ENCODE assay signal across 11 cellular contexts in the genomic region with DNA sequence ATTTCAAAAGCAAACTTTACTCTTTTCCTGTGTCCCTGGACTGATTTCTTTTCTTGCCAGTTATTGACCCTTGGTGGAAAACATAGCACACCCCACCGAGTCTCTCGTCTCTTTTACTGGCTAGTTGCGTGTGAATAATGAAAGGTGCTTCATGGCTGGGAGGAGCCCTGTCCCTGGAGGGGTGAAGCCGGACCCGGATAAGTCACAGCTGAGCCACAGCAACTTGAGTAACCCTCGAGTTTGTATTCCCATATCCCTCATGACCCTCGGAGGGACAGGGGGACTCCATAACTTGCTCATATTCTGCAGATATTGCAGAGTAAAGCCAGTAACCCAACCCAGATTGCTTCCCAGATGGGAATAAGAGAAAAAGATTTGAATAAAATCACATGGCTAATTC.
"Had no signal": no experiment of that assay in that cellular context is flagged by ENCODE, and none has a peak within 500 bp of the region (broad histone marks: within the 10 kb centered on the region; RNA-seq: fewer than 3 reads in every experiment).

No MANE protein-coding gene starts in this region.

- H3K4me1 Mint-ChIP-seq: activated CD4-positive, alpha-beta T cell treated with anti-CD3 and anti-CD28 coated beads for 36 hours; central memory CD8-positive, alpha-beta T cell had no signal

- H3K4me2 ChIP-seq: smooth muscle cell had no signal

- H3K27ac Mint-ChIP-seq: activated CD4-positive, alpha-beta T cell treated with anti-CD3 and anti-CD28 coated beads for 36 hours; activated CD8-positive, alpha-beta T cell treated with anti-CD3 and anti-CD28 coated beads for 36 hours; activated naive CD4-positive, alpha-beta T cell treated with anti-CD3 and anti-CD28 coated beads for 36 hours; activated T-helper 1 cell treated with anti-CD3 and anti-CD28 coated beads, Interleukin-12 subunit alpha, Interleukin-12 subunit beta, Interleukin-2, Interleukin-4 antibody, amounts not matched to agents 30 ng/mL and 10 ng/mL and 1 ng/mL, durations not matched to agents 14 hours and 24 hours and 36 hours; dendritic cell treated with granulocyte-macrophage colony-stimulating factor and Interleukin-4, amounts not matched to agents 40 ng/mL and 50 ng/mL, for 4 days; T-helper 2 cell treated with Interferon-gamma antibody and Interleukin-4, amounts not matched to agents 5 μg/mL and 100 μg/mL, for 36 hours had no signal

- H3K9me3 ChIP-seq: thyroid gland, uterus had no signal

- H3K27me3 ChIP-seq: thyroid gland, uterus had no signal

- H3K4me1 ChIP-seq: thyroid gland, uterus had no signal

- H3K27ac ChIP-seq: thyroid gland, uterus had no signal

- H3K4me3 Mint-ChIP-seq: activated CD4-positive, alpha-beta T cell treated with anti-CD3 and anti-CD28 coated beads for 36 hours; activated CD8-positive, alpha-beta T cell treated with anti-CD3 and anti-CD28 coated beads for 36 hours; activated naive CD4-positive, alpha-beta T cell treated with anti-CD3 and anti-CD28 coated beads for 36 hours; activated T-helper 1 cell treated with anti-CD3 and anti-CD28 coated beads, Interleukin-12 subunit alpha, Interleukin-12 subunit beta, Interleukin-2, Interleukin-4 antibody, amounts not matched to agents 30 ng/mL and 10 ng/mL and 1 ng/mL, durations not matched to agents 14 hours and 24 hours and 36 hours; central memory CD8-positive, alpha-beta T cell; dendritic cell treated with granulocyte-macrophage colony-stimulating factor and Interleukin-4, amounts not matched to agents 40 ng/mL and 50 ng/mL, for 4 days; T-helper 2 cell treated with Interferon-gamma antibody and Interleukin-4, amounts not matched to agents 5 μg/mL and 100 μg/mL, for 36 hours had no signal

- ATAC-seq: esophagus mucosa had no signal

- H3K9me3 Mint-ChIP-seq: activated CD8-positive, alpha-beta T cell treated with anti-CD3 and anti-CD28 coated beads for 36 hours; activated naive CD4-positive, alpha-beta T cell treated with anti-CD3 and anti-CD28 coated beads for 36 hours; activated T-helper 1 cell treated with anti-CD3 and anti-CD28 coated beads, Interleukin-12 subunit alpha, Interleukin-12 subunit beta, Interleukin-2, Interleukin-4 antibody, amounts not matched to agents 30 ng/mL and 10 ng/mL and 1 ng/mL, durations not matched to agents 14 hours and 24 hours and 36 hours; central memory CD8-positive, alpha-beta T cell; dendritic cell treated with granulocyte-macrophage colony-stimulating factor and Interleukin-4, amounts not matched to agents 40 ng/mL and 50 ng/mL, for 4 days; T-helper 2 cell treated with Interferon-gamma antibody and Interleukin-4, amounts not matched to agents 5 μg/mL and 100 μg/mL, for 36 hours had no signal

- H3K36me3 ChIP-seq: thyroid gland, uterus had no signal

- H3K4me3 ChIP-seq: smooth muscle cell, thyroid gland, uterus had no signal
